In genomic region chr1:82778612-82779011, GRCh38 we compare ENCODE assay signal across 13 cellular contexts.
DNase-seq lines count a peak whose midpoint lies in the region; ATAC-seq, FAIRE-seq and TF ChIP-seq lines count a peak whose summit lies in the region.
"Had no signal": no experiment of that assay in that cellular context is flagged by ENCODE, and none has a peak within 500 bp of the region (broad histone marks: within the 10 kb centered on the region; RNA-seq: fewer than 3 reads in every experiment).

No MANE protein-coding gene starts in this region.

- peaks cover 3% of the 10 kb centered on the region for H3K4me1 Mint-ChIP-seq in WTC11
- H3K4me1 Mint-ChIP-seq in activated naive CD8-positive, alpha-beta T cell treated with anti-CD3 and anti-CD28 coated beads, Interleukin-2, amount 50 U/mL, for 24 hours = no peaks in the 10 kb centered on the region

- POLR2A ChIA-PET in WTC11 (lab: Charles Lee) = no interaction called here

- CTCF ChIA-PET in WTC11 (lab: Charles Lee) = interaction anchor here (0.5 to 1.5 kb wide), 5 partner anchors 10 to 1919 kb away, joined by 3 to 7 read pairs (median 5); no protein-coding TSS in a partner anchor

- peaks cover 44% of the 10 kb centered on the region for H3K9me3 Mint-ChIP-seq in WTC11
- H3K9me3 Mint-ChIP-seq in activated naive CD8-positive, alpha-beta T cell treated with anti-CD3 and anti-CD28 coated beads, Interleukin-2, amount 50 U/mL, for 24 hours = peaks cover 4% of the 10 kb centered on the region

- no peak overlapping the region for H3K27ac ChIP-seq in substantia nigra (ENCODE audit: low read depth, low read length, poor library complexity, severe bottlenecking)

- no peak for FAIRE-seq in D721Med (lab: Jason Lieb, UNC)

- TF ChIP-seq CTCF in D721Med (IDR thresholded peaks at IDR 0.05; ENCODE audit: insufficient read depth, missing control alignments) (peak; percentile 12), WTC11 (IDR thresholded peaks at IDR 0.05) (no peak)

- H3K27me3 Mint-ChIP-seq in WTC11 (ENCODE audit: low read depth) = peaks cover 3% of the 10 kb centered on the region; the same call in 1 of the 2 replicates
- no peaks in the 10 kb centered on the region for H3K27me3 Mint-ChIP-seq in activated naive CD8-positive, alpha-beta T cell treated with anti-CD3 and anti-CD28 coated beads, Interleukin-2, amount 50 U/mL, for 24 hours

- H3K36me3 Mint-ChIP-seq in WTC11 = peaks cover 23% of the 10 kb centered on the region
- H3K36me3 Mint-ChIP-seq in activated naive CD8-positive, alpha-beta T cell treated with anti-CD3 and anti-CD28 coated beads, Interleukin-2, amount 50 U/mL, for 24 hours (ENCODE audit: low read depth) = no peaks in the 10 kb centered on the region
- H3K36me3 Mint-ChIP-seq: activated naive CD4-positive, alpha-beta T cell treated with anti-CD3 and anti-CD28 coated beads, Interleukin-2, amount 50 U/mL, for 72 hours had no signal

- DNase-seq in D721Med (ENCODE audit: insufficient read length, low spot score) = no peak
- DNase-seq in HuH-7.5 (ENCODE audit: low spot score) = peak; percentile 47
- DNase-seq in WTC11 (ENCODE audit: low spot score) = peak; percentile 24
- DNase-seq in iPS-NIHi7 (ENCODE audit: extremely low spot score) = peak; percentile 30
- no peak for DNase-seq in NCI-H2227 treated with DMSO at 0.1 percent for 48 hours (lab: John Stamatoyannopoulos, UW)
- DNase-seq in activated naive CD8-positive, alpha-beta T cell treated with anti-CD3 and anti-CD28 coated beads, Interleukin-2, amount 50 U/mL, for 24 hours = no peak
- no peak for DNase-seq in substantia nigra (lab: John Stamatoyannopoulos, UW)
- DNase-seq: activated CD4-positive, alpha-beta T cell treated with anti-CD3 and anti-CD28 coated beads, Interleukin-2, amount 50 U/mL, for 4 hours; DMS79; GOT3; NCI-H1436 had no signal

- no peak overlapping the region for H3K4me3 Mint-ChIP-seq in WTC11
- no peak overlapping the region for H3K4me3 Mint-ChIP-seq in activated naive CD8-positive, alpha-beta T cell treated with anti-CD3 and anti-CD28 coated beads, Interleukin-2, amount 50 U/mL, for 24 hours

- H3K27ac Mint-ChIP-seq in WTC11 = no peak overlapping the region
- H3K27ac Mint-ChIP-seq in activated naive CD8-positive, alpha-beta T cell treated with anti-CD3 and anti-CD28 coated beads, Interleukin-2, amount 50 U/mL, for 24 hours = no peak overlapping the region
- H3K27ac Mint-ChIP-seq: activated naive CD4-positive, alpha-beta T cell treated with anti-CD3 and anti-CD28 coated beads, Interleukin-2, amount 50 U/mL, for 72 hours had no signal

- ATAC-seq in WTC11 (peak; percentile 38), HG03378 (IDR thresholded peaks at IDR 0.05; ENCODE audit: unreplicated experiment) (no peak)
- no peak for ATAC-seq in activated naive CD8-positive, alpha-beta T cell treated with anti-CD3 and anti-CD28 coated beads, Interleukin-2, amount 50 U/mL, for 24 hours
- ATAC-seq: activated naive CD4-positive, alpha-beta T cell treated with anti-CD3 and anti-CD28 coated beads, Interleukin-2, amount 50 U/mL, for 72 hours had no signal

TF ChIP-seq in WTC11, 78 proteins besides CTCF, POLR2A, EP300 and RAD21:
- no peak for TF ChIP-seq NFYB (CRISPR knock-in tag; conservative IDR thresholded peaks at IDR 0.05; ENCODE audit: low read depth)
- no peak for TF ChIP-seq ZNF512 (CRISPR knock-in tag; IDR thresholded peaks at IDR 0.05; ENCODE audit: borderline replicate concordance)
- TF ChIP-seq SMAD4 (CRISPR knock-in tag; IDR thresholded peaks at IDR 0.05) = no peak
- TF ChIP-seq ZBTB21 (CRISPR knock-in tag; IDR thresholded peaks at IDR 0.05; ENCODE audit: borderline replicate concordance) = no peak
TF ChIP-seq in WTC11: peak in this region for 0.

Comparison
In these comparisons a context has a peak if more than half of its experiments do, and no peak if none do; other contexts are left out.
1. DNase-seq: peak in HuH-7.5 (single experiment), WTC11 (single experiment) and iPS-NIHi7 (single experiment); none in D721Med (single experiment), NCI-H2227 treated with DMSO at 0.1 percent for 48 hours (single experiment), activated naive CD8-positive, alpha-beta T cell treated with anti-CD3 and anti-CD28 coated beads, Interleukin-2, amount 50 U/mL, for 24 hours (single experiment) and substantia nigra (0 of 49).